ENCODE assay signal across 19 cellular contexts in genomic region chr1:44033756-44034155, GRCh38. TPM values are rescaled to one million over a fixed set of nuclear protein-coding genes. Genes with fewer than 3 reads are reported as not detected.
DNase-seq lines count a peak whose midpoint lies in the region; ATAC-seq and TF ChIP-seq lines count a peak whose summit lies in the region.
"Had no signal": no experiment of that assay in that cellular context is flagged by ENCODE, and none has a peak within 500 bp of the region (broad histone marks: within the 10 kb centered on the region; RNA-seq: fewer than 3 reads in every experiment).

No MANE protein-coding gene starts in this region.

- peaks cover 24% of the 10 kb centered on the region for H3K4me1 Mint-ChIP-seq in CD4-positive, alpha-beta T cell (ENCODE audit: low read depth)

- H3K27me3 ChIP-seq in CD4-positive, alpha-beta T cell (ENCODE audit: control insufficient read depth, insufficient read depth, low read length) = no peaks in the 10 kb centered on the region
- H3K27me3 ChIP-seq in esophagus muscularis mucosa = no peaks in the 10 kb centered on the region

- H3K27me3 Mint-ChIP-seq in CD4-positive, alpha-beta T cell = no peaks in the 10 kb centered on the region

- H3K4me3 ChIP-seq in SK-N-MC (no peak overlapping the region), esophagus muscularis mucosa (no peak overlapping the region)
- H3K4me3 ChIP-seq: GM12878, PC-9 had no signal

- no peaks in the 10 kb centered on the region; the same call in 1 of the 2 replicates for H3K36me3 ChIP-seq in SK-N-MC (ENCODE audit: insufficient read depth, low read length)
- H3K36me3 ChIP-seq in esophagus muscularis mucosa = no peaks in the 10 kb centered on the region

- peaks cover 27 to 76% (median 62%) of the 10 kb centered on the region in 4 donors for H3K4me1 ChIP-seq in esophagus muscularis mucosa

- WGBS in esophagus muscularis mucosa = 80% methylated on average over 6 of the region's 8 CpGs

- peak overlapping the region; percentile 39 for H3K4me3 Mint-ChIP-seq in CD4-positive, alpha-beta T cell

- no peaks in the 10 kb centered on the region for H3K9me3 ChIP-seq in CD4-positive, alpha-beta T cell (ENCODE audit: control insufficient read depth, low read length)
- H3K9me3 ChIP-seq in SK-N-MC (ENCODE audit: low read depth, low read length) (no peaks in the 10 kb centered on the region), esophagus muscularis mucosa (no peaks in the 10 kb centered on the region)
- H3K9me3 ChIP-seq: Caco-2 had no signal

- intact Hi-C loops in CD4-positive, alpha-beta T cell (cut with DNase I, micrococcal nuclease) = loop anchor here in 1 of 2 experiments (5.0 kb wide), 4 partner anchors 41 to 639 kb away; partner anchors contain the start of genes ARMH1, CCDC24, DMAP1 and KDM4A
- intact Hi-C loops in esophagus muscularis mucosa (cut with DNase I) = loop anchor here (5.0 to 10.0 kb wide), 2 partner anchors 41 to 269 kb away; partner anchors contain the start of gene CCDC24
- intact Hi-C loops in posterior vena cava (cut with DNase I) = loop anchor here in 1 of 2 donors (5.0 kb wide), 1 partner anchor 36 kb away; no protein-coding TSS in a partner anchor

- no peak for DNase-seq in CD4-positive, alpha-beta T cell
- DNase-seq in SK-N-MC (ENCODE audit: low read depth, low spot score) = no peak
- DNase-seq in esophagus muscularis mucosa (ENCODE audit: extremely low spot score) = no peak
- DNase-seq in posterior vena cava (ENCODE audit: low spot score) = peak; percentile 78
- DNase-seq in NCI-H2107 treated with DMSO at 0.1 percent for 48 hours (lab: John Stamatoyannopoulos, UW; ENCODE audit: unreplicated experiment) = no peak
- DNase-seq in NCI-H524 treated with DMSO at 0.1 percent for 48 hours (lab: John Stamatoyannopoulos, UW) = no peak
- DNase-seq in DMS 273 treated with DMSO at 0.1 percent for 48 hours (lab: John Stamatoyannopoulos, UW) = no peak
- DNase-seq: Caco-2, DMS53, KBM-7, NCI-H1048, NCI-H146, NCI-H2107, NCI-H446, NCI-H748 treated with DMSO at 0.1 percent for 48 hours, PC-9 had no signal

- H3K9ac ChIP-seq in SK-N-MC (ENCODE audit: insufficient read length) = peak overlapping the region; percentile 3

- H3K27ac ChIP-seq in CD4-positive, alpha-beta T cell (ENCODE audit: low read depth, low read length) = no peak overlapping the region
- H3K27ac ChIP-seq in SK-N-MC = peak overlapping the region; percentile 79
- peak overlapping the region; percentile 24 to 89 (median 86) for H3K27ac ChIP-seq in esophagus muscularis mucosa (replicated peaks in 1 of 4)
- H3K27ac ChIP-seq: PC-9 had no signal

- no peaks in the 10 kb centered on the region for H3K9me3 Mint-ChIP-seq in CD4-positive, alpha-beta T cell

- CTCF ChIA-PET in CD4-positive, alpha-beta T cell (lab: Charles Lee) = interaction anchor here (1.5 kb wide), 1 partner anchor 28 kb away, joined by 7 read pairs; no protein-coding TSS in a partner anchor

- H3K36me3 Mint-ChIP-seq in CD4-positive, alpha-beta T cell (ENCODE audit: low read depth) = no peaks in the 10 kb centered on the region

- no peak for TF ChIP-seq POLR2A in esophagus muscularis mucosa (IDR thresholded peaks at IDR 0.05; ENCODE audit: low read depth)

- no peak for ATAC-seq in CD4-positive, alpha-beta T cell (ENCODE audit: poor library complexity)
- no peak for ATAC-seq in HG03159 (IDR thresholded peaks at IDR 0.05; ENCODE audit: unreplicated experiment)
- ATAC-seq: GM12878, HCT116 had no signal

- no peak overlapping the region for H3K27ac Mint-ChIP-seq in CD4-positive, alpha-beta T cell

- TF ChIP-seq CTCF in CD4-positive, alpha-beta T cell (IDR thresholded peaks at IDR 0.05) = no peak
- no peak for TF ChIP-seq CTCF in esophagus muscularis mucosa (IDR thresholded peaks at IDR 0.05)

- TF ChIP-seq EP300 in esophagus muscularis mucosa (IDR thresholded peaks at IDR 0.05) = no peak

- POLR2A ChIA-PET in CD4-positive, alpha-beta T cell (lab: Charles Lee) = no interaction called here

RNA-seq across cellular contexts. Expression of gene SLC6A9, which starts 2.5 kb away (rescaled TPM):
- under 1 TPM in 1 of 2 experiments, not detected in 1; 0.17 TPM for total RNA-seq in CD4-positive, alpha-beta T cell
- total RNA-seq in esophagus muscularis mucosa (10 to 100 TPM in 2 of 4 donors, 1 to 10 TPM in 2; 5.2 to 17.9 (median 7.8) TPM), posterior vena cava (10 to 100 TPM in 1 of 2 donors, 1 to 10 TPM in 1; 7.8 to 12.2 TPM)

RNA-seq across cellular contexts. Expression of gene CCDC24, which starts 42.4 kb away (rescaled TPM):
- 1 to 10 TPM in 1 of 2 experiments, under 1 TPM in 1; 0.98 to 1.4 TPM for total RNA-seq in CD4-positive, alpha-beta T cell
- 1 to 10 TPM; 6.2 to 7.3 (median 6.7) TPM for total RNA-seq in esophagus muscularis mucosa
- total RNA-seq in posterior vena cava = 1 to 10 TPM; 2.5 to 4.1 TPM

RNA-seq across cellular contexts. Expression of gene B4GALT2, which starts 54.7 kb away (rescaled TPM):
- total RNA-seq in CD4-positive, alpha-beta T cell = under 1 TPM; 0.22 to 0.34 TPM
- total RNA-seq in esophagus muscularis mucosa (10 to 100 TPM; 45.3 to 94.5 (median 77.5) TPM), posterior vena cava (10 to 100 TPM; 39.0 to 45.7 TPM)

RNA-seq across cellular contexts. Expression of gene ATP6V0B, which starts 59.0 kb away (rescaled TPM):
- 10 to 100 TPM; 42.9 to 47.0 TPM for total RNA-seq in CD4-positive, alpha-beta T cell
- 100 to 1,000 TPM in 1 of 4 donors, 10 to 100 TPM in 3; 68.1 to 122 (median 98.2) TPM for total RNA-seq in esophagus muscularis mucosa
- 10 to 100 TPM; 69.4 to 77.4 TPM for total RNA-seq in posterior vena cava

Comparison
In these comparisons a context has a peak if more than half of its experiments do, and no peak if none do; other contexts are left out.
1. RNA of gene SLC6A9, which starts 2.5 kb away (total RNA-seq): 7.8 to 12.2 TPM in posterior vena cava and 5.2 to 17.9 TPM in esophagus muscularis mucosa; 0.17 TPM in CD4-positive, alpha-beta T cell; every median in the first group is over 4 times any median in the second.
2. RNA of gene B4GALT2, which starts 54.7 kb away (total RNA-seq): 45.3 to 94.5 TPM in esophagus muscularis mucosa and 39.0 to 45.7 TPM in posterior vena cava; 0.22 to 0.34 TPM in CD4-positive, alpha-beta T cell; every median in the first group is over 10 times any median in the second.